ENCODE assay signal across 14 cellular contexts in genomic region chr6:144131248-144131709, GRCh38. TPM values are rescaled to one million over a fixed set of nuclear protein-coding genes. Genes with fewer than 3 reads are reported as not detected.
DNase-seq lines count a peak whose midpoint lies in the region; ATAC-seq and TF ChIP-seq lines count a peak whose summit lies in the region.
"Had no signal": no experiment of that assay in that cellular context is flagged by ENCODE, and none has a peak within 500 bp of the region (broad histone marks: within the 10 kb centered on the region; RNA-seq: fewer than 3 reads in every experiment).

No MANE protein-coding gene starts in this region.

- ATAC-seq in activated CD8-positive, alpha-beta T cell treated with anti-CD3 and anti-CD28 coated beads for 36 hours = peak; percentile 93
- no peak for ATAC-seq in activated CD8-positive, alpha-beta T cell treated with anti-CD3 and anti-CD28 coated beads, Interleukin-2, amount 10 ng/mL, durations not matched to agents 7 days and 5 days
- ATAC-seq in HG03558 (IDR thresholded peaks at IDR 0.05; ENCODE audit: extremely low read depth, unreplicated experiment) (peak; percentile 48), T-cell (replicated peaks in 1 of 4) (no peak)

- H3K36me3 ChIP-seq in skeletal muscle satellite cell (ENCODE audit: insufficient read depth, low read length) = no peaks in the 10 kb centered on the region
- H3K36me3 ChIP-seq: vagina had no signal

- no peak for TF ChIP-seq CTCF in activated CD8-positive, alpha-beta T cell treated with anti-CD3 and anti-CD28 coated beads for 36 hours (IDR thresholded peaks at IDR 0.05)

- CTCF ChIA-PET in activated CD8-positive, alpha-beta T cell treated with anti-CD3 and anti-CD28 coated beads for 36 hours (lab: Charles Lee) = interaction anchor here (1.2 kb wide), 2 partner anchors 26 to 88 kb away, joined by 3 to 4 read pairs; no protein-coding TSS in a partner anchor
- CTCF ChIA-PET in activated CD8-positive, alpha-beta T cell treated with anti-CD3 and anti-CD28 coated beads, Interleukin-2, amount 10 ng/mL, durations not matched to agents 7 days and 5 days (lab: Charles Lee) = interaction anchor here (0.7 to 1.0 kb wide), 2 partner anchors 16 to 26 kb away, joined by 3 read pairs; no protein-coding TSS in a partner anchor
- CTCF ChIA-PET in T-cell (lab: Charles Lee) = no interaction called here

- peak overlapping the region; percentile 58 for H3K4me2 ChIP-seq in skeletal muscle satellite cell (ENCODE audit: low read length)

- H3K4me3 ChIP-seq in skeletal muscle satellite cell (ENCODE audit: low read length) = peak overlapping the region; percentile 4
- H3K4me3 ChIP-seq: vagina had no signal

- POLR2A ChIA-PET in activated CD8-positive, alpha-beta T cell treated with anti-CD3 and anti-CD28 coated beads for 36 hours (lab: Charles Lee) = interaction anchor here (0.7 to 1.7 kb wide), 2 partner anchors 19 to 85 kb away, joined by 3 to 11 read pairs; partner anchors contain the start of gene STX11
- POLR2A ChIA-PET in activated CD8-positive, alpha-beta T cell treated with anti-CD3 and anti-CD28 coated beads, Interleukin-2, amount 10 ng/mL, durations not matched to agents 7 days and 5 days (lab: Charles Lee) = no interaction called here
- POLR2A ChIA-PET in T-cell (lab: Charles Lee) = no interaction called here

- H3K27me3 Mint-ChIP-seq in activated CD8-positive, alpha-beta T cell treated with anti-CD3 and anti-CD28 coated beads for 36 hours = peaks cover 2% of the 10 kb centered on the region
- H3K27me3 Mint-ChIP-seq in activated CD8-positive, alpha-beta T cell treated with anti-CD3 and anti-CD28 coated beads, Interleukin-2, amount 10 ng/mL, durations not matched to agents 7 days and 5 days (ENCODE audit: low read depth) = peaks cover 2% of the 10 kb centered on the region
- peaks cover 3% of the 10 kb centered on the region in 2 donors for H3K27me3 Mint-ChIP-seq in T-cell

- H3K9me3 Mint-ChIP-seq in activated CD8-positive, alpha-beta T cell treated with anti-CD3 and anti-CD28 coated beads for 36 hours = no peaks in the 10 kb centered on the region
- no peaks in the 10 kb centered on the region for H3K9me3 Mint-ChIP-seq in activated CD8-positive, alpha-beta T cell treated with anti-CD3 and anti-CD28 coated beads, Interleukin-2, amount 10 ng/mL, durations not matched to agents 7 days and 5 days (ENCODE audit: insufficient read depth)
- no peaks in the 10 kb centered on the region for H3K9me3 Mint-ChIP-seq in T-cell

- no peaks in the 10 kb centered on the region for H3K27me3 ChIP-seq in skeletal muscle satellite cell (ENCODE audit: control insufficient read depth, insufficient read depth, low read length)
- H3K27me3 ChIP-seq: vagina had no signal

- H3K36me3 Mint-ChIP-seq in activated CD8-positive, alpha-beta T cell treated with anti-CD3 and anti-CD28 coated beads for 36 hours (ENCODE audit: low read depth) = no peaks in the 10 kb centered on the region
- H3K36me3 Mint-ChIP-seq in activated CD8-positive, alpha-beta T cell treated with anti-CD3 and anti-CD28 coated beads, Interleukin-2, amount 10 ng/mL, durations not matched to agents 7 days and 5 days (ENCODE audit: low read depth) = no peaks in the 10 kb centered on the region
- H3K36me3 Mint-ChIP-seq in T-cell = no peaks in the 10 kb centered on the region

- H3K4me1 Mint-ChIP-seq in activated CD8-positive, alpha-beta T cell treated with anti-CD3 and anti-CD28 coated beads for 36 hours (ENCODE audit: low read depth) = peaks cover 37% of the 10 kb centered on the region
- peaks cover 9% of the 10 kb centered on the region for H3K4me1 Mint-ChIP-seq in activated CD8-positive, alpha-beta T cell treated with anti-CD3 and anti-CD28 coated beads, Interleukin-2, amount 10 ng/mL, durations not matched to agents 7 days and 5 days (ENCODE audit: low read depth)
- H3K4me1 Mint-ChIP-seq in T-cell = peaks cover 9 to 16% (median 11%) of the 10 kb centered on the region in 3 donors

- peak overlapping the region; percentile 42 for H3K4me3 Mint-ChIP-seq in activated CD8-positive, alpha-beta T cell treated with anti-CD3 and anti-CD28 coated beads for 36 hours
- H3K4me3 Mint-ChIP-seq in activated CD8-positive, alpha-beta T cell treated with anti-CD3 and anti-CD28 coated beads, Interleukin-2, amount 10 ng/mL, durations not matched to agents 7 days and 5 days = no peak overlapping the region
- no peak overlapping the region for H3K4me3 Mint-ChIP-seq in T-cell

- peak overlapping the region; percentile 94 for H3K27ac Mint-ChIP-seq in activated CD8-positive, alpha-beta T cell treated with anti-CD3 and anti-CD28 coated beads for 36 hours
- H3K27ac Mint-ChIP-seq in activated CD8-positive, alpha-beta T cell treated with anti-CD3 and anti-CD28 coated beads, Interleukin-2, amount 10 ng/mL, durations not matched to agents 7 days and 5 days = no peak overlapping the region
- peak overlapping the region in 1 of 2 donors; percentile 23 for H3K27ac Mint-ChIP-seq in T-cell
- H3K27ac Mint-ChIP-seq: IgD-negative memory B cell had no signal

- intact Hi-C loops in activated CD8-positive, alpha-beta T cell treated with anti-CD3 and anti-CD28 coated beads for 36 hours (cut with micrococcal nuclease) = no loop called here

- DNase-seq in activated CD8-positive, alpha-beta T cell treated with anti-CD3 and anti-CD28 coated beads for 36 hours = no peak
- DNase-seq in activated CD8-positive, alpha-beta T cell treated with anti-CD3 and anti-CD28 coated beads, Interleukin-2, amount 10 ng/mL, durations not matched to agents 7 days and 5 days = no peak
- DNase-seq in astrocyte of the hippocampus (ENCODE audit: low read depth, low spot score) (peak; percentile 2), RPMI8226 (no peak), SIG-M5 treated with dmso at 0.1 percent for 504 hours (lab: John Stamatoyannopoulos, UW; ENCODE audit: unreplicated experiment) (no peak), T-cell (no peak)
- DNase-seq: anterior cingulate cortex; head of caudate nucleus; NCI-H524; stimulated activated CD4-positive, alpha-beta T cell treated with anti-CD3 and anti-CD28 coated beads, Interleukin-4, amount 100 ng/mL, for 1 hour had no signal

- peak overlapping the region; percentile 11 for H3K9ac ChIP-seq in skeletal muscle satellite cell (ENCODE audit: low read depth, low read length)

- H3K9me3 ChIP-seq in skeletal muscle satellite cell (replicated peaks; ENCODE audit: low read length) = no peaks in the 10 kb centered on the region
- H3K9me3 ChIP-seq: vagina had no signal

- peaks cover 23% of the 10 kb centered on the region for H3K4me1 ChIP-seq in skeletal muscle satellite cell (ENCODE audit: control insufficient read depth, insufficient read depth, low read length)

RNA-seq across cellular contexts. Expression of gene STX11, which starts 19.0 kb away (rescaled TPM):
- 10 to 100 TPM; 19.4 to 20.7 TPM for total RNA-seq in activated CD8-positive, alpha-beta T cell treated with anti-CD3 and anti-CD28 coated beads for 36 hours
- 10 to 100 TPM; 13.9 to 14.1 TPM for total RNA-seq in activated CD8-positive, alpha-beta T cell treated with anti-CD3 and anti-CD28 coated beads, Interleukin-2, amount 10 ng/mL, durations not matched to agents 7 days and 5 days
- 2.4 and 2.8 TPM in 2 replicates for total RNA-seq in skeletal muscle satellite cell (2012; rRNA removed)
- total RNA-seq in T-cell = 10 to 100 TPM in 3 of 5 donors, 1 to 10 TPM in 2; 4.3 to 12.6 (median 10.7) TPM

RNA-seq across cellular contexts. Expression of gene SF3B5, which starts 35.9 kb away (rescaled TPM):
- total RNA-seq in activated CD8-positive, alpha-beta T cell treated with anti-CD3 and anti-CD28 coated beads for 36 hours = 100 to 1,000 TPM; 207 to 210 TPM
- total RNA-seq in activated CD8-positive, alpha-beta T cell treated with anti-CD3 and anti-CD28 coated beads, Interleukin-2, amount 10 ng/mL, durations not matched to agents 7 days and 5 days = 100 to 1,000 TPM; 167 to 168 TPM
- 160 and 210 TPM in 2 replicates for total RNA-seq in skeletal muscle satellite cell (2012; rRNA removed)
- total RNA-seq in T-cell = 100 to 1,000 TPM; 111 to 125 (median 115) TPM

Comparison
In these comparisons a context has a peak if more than half of its experiments do, and no peak if none do; other contexts are left out.
1. ATAC-seq: peak in activated CD8-positive, alpha-beta T cell treated with anti-CD3 and anti-CD28 coated beads for 36 hours (single experiment) and HG03558 (single experiment); none in activated CD8-positive, alpha-beta T cell treated with anti-CD3 and anti-CD28 coated beads, Interleukin-2, amount 10 ng/mL, durations not matched to agents 7 days and 5 days (single experiment) and T-cell (0 of 4).
2. CTCF ChIA-PET loops: an anchor here in activated CD8-positive, alpha-beta T cell treated with anti-CD3 and anti-CD28 coated beads for 36 hours (1.2 kb wide) and activated CD8-positive, alpha-beta T cell treated with anti-CD3 and anti-CD28 coated beads, Interleukin-2, amount 10 ng/mL, durations not matched to agents 7 days and 5 days (0.7 to 1.0 kb wide); none called in T-cell.